In genomic region chr4:150242820-150243458, GRCh38 we compare ENCODE assay signal across 8 cellular contexts.
A peak's percentile ranks its signal among the peaks of the same experiment; 100 is the strongest.
DNase-seq lines count a peak whose midpoint lies in the region; ATAC-seq and TF ChIP-seq lines count a peak whose summit lies in the region.

No MANE protein-coding gene starts in this region.

- peaks cover 16% of the 10 kb centered on the region; the same call in 1 of the 2 replicates for H3K9me1 ChIP-seq in IMR-90 (ENCODE audit: insufficient read depth, low read length)

- peaks cover 20 to 35% of the 10 kb centered on the region in 2 experiments for H3K79me1 ChIP-seq in IMR-90 (ENCODE audit: low read depth in 1 of 2, low read length in 2 of 2)

- peak overlapping the region; percentile 20; the same call in 1 of the 2 replicates for H4K5ac ChIP-seq in IMR-90 (ENCODE audit: low read depth, low read length)

- peak overlapping the region; percentile 81 for H2BK5ac ChIP-seq in IMR-90 (ENCODE audit: low read depth, low read length, poor library complexity, severe bottlenecking)

- WGBS in IMR-90 (ENCODE audit: extremely low coverage in 2 of 2, insufficient read length in 1 of 2), 2 experiments: 67% methylated on average over 1 of the region's 6 CpGs; no CpG with 5 or more reads in 1 of the 2 experiments
- 38% methylated on average over 6 of the region's 6 CpGs for WGBS in hepatocyte (ENCODE audit: low lambda C conversion rate, missing lambda C conversion rate)
- WGBS in thyroid gland, 2 donors: 45 to 48% methylated on average over 6 of the region's 6 CpGs

- H2AK5ac ChIP-seq in IMR-90 (ENCODE audit: low read depth, low read length): peak overlapping the region; percentile 81; the same call in 1 of the 2 replicates

- DNase-seq in A172 (ENCODE audit: low spot score): peak; percentile 62
- peak; percentile 25 for DNase-seq in DND-41
- DNase-seq in IMR-90: peak; percentile 60
- peak; percentile 20 to 27 for DNase-seq in activated CD4-positive, alpha-beta T cell treated with anti-CD3 and anti-CD28 coated beads, Interleukin-2, amount 50 U/mL, for 48 hours
- DNase-seq in hepatocyte (ENCODE audit: low spot score): peak; percentile 48
- DNase-seq in thyroid gland: peak; percentile 26 to 29
- no peak for DNase-seq in hippocampal formation (lab: John Stamatoyannopoulos, UW)

- H2BK15ac ChIP-seq in IMR-90 (ENCODE audit: low read depth, low read length): peak overlapping the region; percentile 22; the same call in 2 of the 3 replicates

- dilution Hi-C loops in IMR-90 (cut with HindIII; ENCODE audit: low sequenced_read_pairs, unreplicated experiment): no loop called here

- H3K27me3 ChIP-seq in DND-41 (ENCODE audit: insufficient read depth, low read length, poor library complexity) (no peaks in the 10 kb centered on the region), IMR-90 (ENCODE audit: control insufficient read depth, insufficient read depth, low read length) (no peaks in the 10 kb centered on the region), hepatocyte (no peaks in the 10 kb centered on the region), thyroid gland (no peaks in the 10 kb centered on the region)

- H2BK120ac ChIP-seq in IMR-90 (ENCODE audit: low read depth, low read length): peak overlapping the region; percentile 92

- H3K9ac ChIP-seq in DND-41 (ENCODE audit: low read depth, low read length) (no peak overlapping the region), IMR-90 (ENCODE audit: low read depth, low read length) (no peak overlapping the region)

- BruUV-seq in IMR-90 (replicated peaks; lab: Mats Ljungman, UMichigan): no TSS peak

- H4K20me1 ChIP-seq in DND-41 (ENCODE audit: insufficient read depth, low read length): no peaks in the 10 kb centered on the region
- H4K20me1 ChIP-seq in IMR-90 (ENCODE audit: insufficient read depth, low read length): no peaks in the 10 kb centered on the region
- H4K20me1 ChIP-seq in hepatocyte (ENCODE audit: insufficient read depth, poor library complexity, severe bottlenecking): no peaks in the 10 kb centered on the region

- no peaks in the 10 kb centered on the region for H3K9me2 ChIP-seq in hepatocyte (replicated peaks; ENCODE audit: insufficient read depth)

- H3K4me3 ChIP-seq in DND-41 (ENCODE audit: low read depth in 1 of 2, low read length in 2 of 2) (no peak overlapping the region), IMR-90 (ENCODE audit: insufficient read depth, low read depth, low read length) (no peak overlapping the region), hepatocyte (no peak overlapping the region), thyroid gland (replicated peaks in 1 of 3) (no peak overlapping the region)

- H3K27ac ChIP-seq in DND-41 (ENCODE audit: low read length): no peak overlapping the region
- no peak overlapping the region; the same call in 1 of the 2 replicates for H3K27ac ChIP-seq in IMR-90 (ENCODE audit: insufficient read depth, low read length)
- H3K27ac ChIP-seq in hepatocyte: no peak overlapping the region
- no peak overlapping the region for H3K27ac ChIP-seq in thyroid gland

- no peak overlapping the region for H3K56ac ChIP-seq in IMR-90 (ENCODE audit: extremely low read depth, insufficient read depth, low read length)

- ATAC-seq in DND-41 (ENCODE audit: insufficient read depth, low read depth): peak; percentile 53; the same call in 1 of the 3 replicates
- ATAC-seq in IMR-90 (ENCODE audit: low read depth): peak; percentile 66
- ATAC-seq in GM18517 (IDR thresholded peaks at IDR 0.05; ENCODE audit: unreplicated experiment): no peak

- no peaks in the 10 kb centered on the region for H3K4me1 ChIP-seq in DND-41 (ENCODE audit: insufficient read depth, low read length)
- peaks cover 19% of the 10 kb centered on the region for H3K4me1 ChIP-seq in IMR-90 (ENCODE audit: control insufficient read depth, insufficient read depth, low read length)
- H3K4me1 ChIP-seq in hepatocyte (ENCODE audit: insufficient read depth): peaks cover under 1% of the 10 kb centered on the region
- H3K4me1 ChIP-seq in thyroid gland: peaks cover 0 to 7% of the 10 kb centered on the region in 2 donors

- H3K79me2 ChIP-seq in DND-41 (ENCODE audit: insufficient read depth, low read length) (no peaks in the 10 kb centered on the region), hepatocyte (no peaks in the 10 kb centered on the region)

- H2BK20ac ChIP-seq in IMR-90 (ENCODE audit: low read depth, low read length): peak overlapping the region; percentile 91

- no peak for TF ChIP-seq POLR2A in IMR-90 (IDR thresholded peaks at IDR 0.05; ENCODE audit: low read depth, low read length)
- TF ChIP-seq POLR2A in thyroid gland (IDR thresholded peaks at IDR 0.05): no peak

- H3K18ac ChIP-seq in IMR-90 (ENCODE audit: low read depth, low read length): peak overlapping the region; percentile 81; the same call in 1 of the 2 replicates

- H3K9me3 ChIP-seq in DND-41 (ENCODE audit: insufficient read depth, low read length, severe bottlenecking) (no peaks in the 10 kb centered on the region), IMR-90 (ENCODE audit: control insufficient read depth, insufficient read depth, low read length) (no peaks in the 10 kb centered on the region), hepatocyte (ENCODE audit: low read depth) (no peaks in the 10 kb centered on the region), thyroid gland (no peaks in the 10 kb centered on the region)

- in situ Hi-C loops in IMR-90 (cut with MboI; ENCODE audit: low sequenced_read_pairs): loop anchor here (10.0 kb wide), 1 partner anchor 228 kb away; no protein-coding TSS in a partner anchor

- H2AFZ ChIP-seq in DND-41 (ENCODE audit: low read depth, low read length) (no peak overlapping the region), IMR-90 (replicated peaks; ENCODE audit: low read length, poor library complexity) (no peak overlapping the region), hepatocyte (no peak overlapping the region)

- no peak overlapping the region for H2AK9ac ChIP-seq in IMR-90 (replicated peaks; ENCODE audit: low read depth, low read length, poor library complexity)

- peak overlapping the region; percentile 0 to 77; a peak in 3 of 4 replicates for H4K8ac ChIP-seq in IMR-90 (ENCODE audit: low read depth in 2 of 2, low read length in 2 of 2)

- no peaks in the 10 kb centered on the region for H3K36me3 ChIP-seq in DND-41 (ENCODE audit: insufficient read depth, low read length)
- H3K36me3 ChIP-seq in IMR-90 (ENCODE audit: control insufficient read depth, insufficient read depth, low read length): peaks cover 3% of the 10 kb centered on the region
- H3K36me3 ChIP-seq in hepatocyte (replicated peaks; ENCODE audit: insufficient read depth, low read depth): no peaks in the 10 kb centered on the region
- H3K36me3 ChIP-seq in thyroid gland: no peaks in the 10 kb centered on the region

- H4K91ac ChIP-seq in IMR-90 (ENCODE audit: insufficient read depth, low read depth, low read length): peak overlapping the region; percentile 78

- TF ChIP-seq RAD21 in IMR-90 (IDR thresholded peaks at IDR 0.05; ENCODE audit: low read length): peak; percentile 86

- CTCF ChIA-PET in IMR-90 (lab: Yijun Ruan, JAX): interaction anchor here (0.6 to 3.5 kb wide), 28 partner anchors 9 to 701 kb away, joined by 3 to 26 read pairs (median 4); no protein-coding TSS in a partner anchor

- intact Hi-C loops in IMR-90 (cut with micrococcal nuclease): loop anchor here (2.0 to 5.0 kb wide), 4 partner anchors 164 to 339 kb away; partner anchors contain the start of genes DCLK2 and MAB21L2
- intact Hi-C loops in thyroid gland (cut with DNase I): loop anchor here (10.0 kb wide), 2 partner anchors 228 to 258 kb away; no protein-coding TSS in a partner anchor

- H3K4me2 ChIP-seq in DND-41 (ENCODE audit: insufficient read depth, low read length): no peak overlapping the region
- no peak overlapping the region for H3K4me2 ChIP-seq in IMR-90 (ENCODE audit: low read depth, low read length)
- no peak overlapping the region for H3K4me2 ChIP-seq in hepatocyte

- peak overlapping the region; percentile 93 for H3K4ac ChIP-seq in IMR-90 (ENCODE audit: low read depth, low read length)

- POLR2A ChIA-PET in IMR-90 (lab: Charles Lee; ENCODE audit: unreplicated experiment): no interaction called here

- 0 out of 2 replicates have a peak overlapping the region, but pooled peaks have one; percentile 30 for H3K14ac ChIP-seq in IMR-90 (replicated peaks; ENCODE audit: low read depth, low read length)

- peak; percentile 84 for TF ChIP-seq CTCF in DND-41 (IDR thresholded peaks at IDR 0.05; ENCODE audit: borderline replicate concordance, extremely low read depth, low read length, poor library complexity, severe bottlenecking)
- peak; percentile 86 for TF ChIP-seq CTCF in IMR-90 (conservative IDR thresholded peaks at IDR 0.05; ENCODE audit: low read depth, low read length)
- TF ChIP-seq CTCF in hepatocyte (IDR thresholded peaks at IDR 0.05; ENCODE audit: poor library complexity): peak; percentile 84
- TF ChIP-seq CTCF in thyroid gland (IDR thresholded peaks at IDR 0.05): peak; percentile 77 to 90 (median 86)

- H3K23ac ChIP-seq in IMR-90 (ENCODE audit: low read depth, low read length): no peak overlapping the region

TF ChIP-seq in IMR-90, 13 proteins besides CTCF, POLR2A, EP300 and RAD21:
- TF ChIP-seq SMC3 (IDR thresholded peaks at IDR 0.05; ENCODE audit: low read depth, low read length) (peak; percentile 75), NFE2L2 (IDR thresholded peaks at IDR 0.05; ENCODE audit: low read depth, low read length) (no peak), RCOR1 (IDR thresholded peaks at IDR 0.05; ENCODE audit: insufficient replicate concordance, low read length) (no peak), MAFK (IDR thresholded peaks at IDR 0.05; ENCODE audit: low read depth, low read length) (no peak), CHD1 (IDR thresholded peaks at IDR 0.05; ENCODE audit: low read depth, low read length) (no peak)

Comparison
In these comparisons a context has a peak if more than half of its experiments do, and no peak if none do; other contexts are left out.
1. DNase-seq: peak in A172 (single experiment), DND-41 (single experiment), IMR-90 (single experiment), activated CD4-positive, alpha-beta T cell treated with anti-CD3 and anti-CD28 coated beads, Interleukin-2, amount 50 U/mL, for 48 hours (2 of 2), hepatocyte (single experiment) and thyroid gland (2 of 2); none in hippocampal formation (0 of 2).
2. Peak in every context shown above with its lines, with median percentiles within 50 percentile points of each other: CTCF ChIP-seq.